Comparison of ENCODE assay signal across 8 cellular contexts in the genomic region with DNA sequence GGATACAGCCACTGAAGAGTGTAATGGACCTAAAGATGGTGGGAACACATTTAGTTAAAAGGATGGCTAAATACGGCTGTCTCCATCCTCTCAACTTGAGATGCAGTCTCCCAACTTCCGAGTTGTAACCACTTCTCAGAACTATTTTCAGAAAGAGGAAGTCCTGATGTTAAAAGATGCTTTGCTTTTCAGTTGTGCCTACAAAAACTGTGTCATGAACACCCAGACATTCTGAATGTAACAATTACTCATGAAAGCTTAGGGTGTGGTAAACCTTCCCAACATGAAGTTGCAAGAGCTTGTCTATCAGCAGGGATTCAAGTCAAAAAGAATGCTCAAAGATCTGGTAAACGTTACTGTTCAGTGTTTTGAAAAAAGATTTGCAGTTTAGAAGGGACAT.
DNase-seq lines count a peak whose midpoint lies in the region; ATAC-seq, FAIRE-seq and TF ChIP-seq lines count a peak whose summit lies in the region.

No MANE protein-coding gene starts in this region.

- TF ChIP-seq CTCF in epithelial cell of esophagus (IDR thresholded peaks at IDR 0.05; ENCODE audit: insufficient read depth, low read depth, low read length, missing control alignments) (no peak), tibial nerve (IDR thresholded peaks at IDR 0.05) (no peak)

- TF ChIP-seq EP300 in tibial nerve (IDR thresholded peaks at IDR 0.05), result peak in 1 of 2 donors; percentile 67

- no peaks in the 10 kb centered on the region for H3K4me1 ChIP-seq in tibial nerve

- 59 to 75% methylated on average over 3 of the region's 3 CpGs for WGBS in tibial nerve, 2 donors

- no peaks in the 10 kb centered on the region for H3K36me3 ChIP-seq in tibial nerve

- no peak overlapping the region for H3K4me3 ChIP-seq in epithelial cell of esophagus (ENCODE audit: low read length)
- no peak overlapping the region for H3K4me3 ChIP-seq in tibial nerve

- peak; percentile 89 for FAIRE-seq in GM12891 (lab: Jason Lieb, UNC)

- no peak overlapping the region for H3K27ac ChIP-seq in tibial nerve

- H3K9me3 ChIP-seq in tibial nerve, result no peaks in the 10 kb centered on the region

- peak; percentile 96 for ATAC-seq in GM21447 (IDR thresholded peaks at IDR 0.05; ENCODE audit: unreplicated experiment)
- ATAC-seq in HG03571 (IDR thresholded peaks at IDR 0.05; ENCODE audit: unreplicated experiment), result peak; percentile 87

- no peaks in the 10 kb centered on the region for H3K27me3 ChIP-seq in tibial nerve

- DNase-seq in GM12891 (ENCODE audit: insufficient read length, low spot score), result no peak
- peak; percentile 45 for DNase-seq in epithelial cell of esophagus (ENCODE audit: low read depth)
- DNase-seq in stimulated activated CD4-positive, alpha-beta T cell treated with anti-CD3 and anti-CD28 coated beads, Interleukin-12 subunit alpha, Interleukin-12 subunit beta, amount 100 ng/mL, for 4 hours, result no peak
- DNase-seq in T-helper 9 cell, result no peak
- no peak for DNase-seq in tibial nerve (ENCODE audit: low spot score in 2 of 2)
- no peak for DNase-seq in middle frontal gyrus (ENCODE audit: extremely low spot score, low spot score)

- TF ChIP-seq POLR2A in GM12891 (IDR thresholded peaks at IDR 0.05; ENCODE audit: low read depth, low read length) (no peak), tibial nerve (IDR thresholded peaks at IDR 0.05) (no peak)

TF ChIP-seq in GM12891, 5 proteins besides CTCF, POLR2A, EP300 and RAD21:
- peak; percentile 99 for TF ChIP-seq SPI1 (IDR thresholded peaks at IDR 0.05; ENCODE audit: low read depth, low read length)
- no peak for TF ChIP-seq POLR2AphosphoS5 (IDR thresholded peaks at IDR 0.05; ENCODE audit: low read depth, low read length)
